In genomic region chr15:88448991-88449461, GRCh38 we compare ENCODE assay signal across 28 cellular contexts.
"Had no signal": no experiment of that assay in that cellular context is flagged by ENCODE, and none has a peak within 500 bp of the region (broad histone marks: within the 10 kb centered on the region; RNA-seq: fewer than 3 reads in every experiment).

No MANE protein-coding gene starts in this region.

- H3K27me3 ChIP-seq: adrenal gland, body of pancreas, foreskin keratinocyte, ovary had no signal

- H3K4me3 ChIP-seq: adrenal gland, body of pancreas, heart right ventricle, left ventricle myocardium inferior, lung, neural progenitor cell, ovary, right lobe of liver, thoracic aorta had no signal

- DNase-seq: activated CD4-positive, alpha-beta T cell treated with anti-CD3 and anti-CD28 coated beads for 4 hours; activated CD4-positive, alpha-beta T cell treated with anti-CD3 and anti-CD28 coated beads, Interleukin-2, amount 50 U/mL, for 4 hours; activated effector memory CD4-positive, alpha-beta T cell treated with anti-CD3 and anti-CD28 coated beads, Interleukin-2, amount 50 U/mL, for 16 hours; activated naive CD4-positive, alpha-beta T cell treated with anti-CD3 and anti-CD28 coated beads for 36 hours; activated naive CD8-positive, alpha-beta T cell treated with anti-CD3 and anti-CD28 coated beads for 36 hours; activated T-cell treated with anti-CD3 and anti-CD28 coated beads, Interleukin-2, amount 50 U/mL, for 1 hour; aorta; body of pancreas; endodermal cell; foreskin keratinocyte; heart right ventricle; kidney glomerular epithelial cell; left ventricle myocardium inferior; mesendoderm; natural killer cell; ovary; right lobe of liver; stimulated activated CD4-positive, alpha-beta T cell treated with anti-CD3 and anti-CD28 coated beads, Interleukin-2, amount 100 ng/mL, for 48 hours; stimulated activated naive CD8-positive, alpha-beta T cell treated with anti-CD3 and anti-CD28 coated beads, Interleukin-15, Interleukin-2, amounts not matched to agents 100 U/mL and 50 U/mL, for 24 hours; T-cell; trophoblast cell had no signal

- H3K27ac Mint-ChIP-seq: activated naive CD4-positive, alpha-beta T cell treated with anti-CD3 and anti-CD28 coated beads for 36 hours; activated naive CD8-positive, alpha-beta T cell treated with anti-CD3 and anti-CD28 coated beads for 36 hours; activated T-helper 1 cell treated with anti-CD3 and anti-CD28 coated beads, Interleukin-12 subunit alpha, Interleukin-12 subunit beta, Interleukin-2, Interleukin-4 antibody, amounts not matched to agents 30 ng/mL and 10 ng/mL and 1 ng/mL, durations not matched to agents 14 hours and 24 hours and 36 hours; endodermal cell; natural killer cell; neural progenitor cell; progenitor cell of endocrine pancreas; T-cell had no signal

- H3K4me2 ChIP-seq: neural progenitor cell had no signal

- H3K4me1 Mint-ChIP-seq: endodermal cell had no signal

- H3K4me1 ChIP-seq: adrenal gland, body of pancreas, foreskin keratinocyte, neural progenitor cell, right lobe of liver had no signal

- H2AFZ ChIP-seq: neural progenitor cell had no signal

- H3K9ac ChIP-seq: neural progenitor cell had no signal

- ATAC-seq: body of pancreas; esophagus mucosa; foreskin keratinocyte; heart right ventricle; natural killer cell; right lobe of liver; stimulated activated naive CD8-positive, alpha-beta T cell treated with anti-CD3 and anti-CD28 coated beads, Interleukin-15, Interleukin-2, amounts not matched to agents 100 U/mL and 50 U/mL, for 24 hours; T-cell had no signal

- H3K9me3 Mint-ChIP-seq: activated naive CD4-positive, alpha-beta T cell treated with anti-CD3 and anti-CD28 coated beads for 36 hours; natural killer cell; neural progenitor cell had no signal

- H3K36me3 Mint-ChIP-seq: activated naive CD8-positive, alpha-beta T cell treated with anti-CD3 and anti-CD28 coated beads for 36 hours; neural progenitor cell; T-cell had no signal

- H3K4me3 Mint-ChIP-seq: activated naive CD4-positive, alpha-beta T cell treated with anti-CD3 and anti-CD28 coated beads for 36 hours; activated naive CD8-positive, alpha-beta T cell treated with anti-CD3 and anti-CD28 coated beads for 36 hours; activated T-helper 1 cell treated with anti-CD3 and anti-CD28 coated beads, Interleukin-12 subunit alpha, Interleukin-12 subunit beta, Interleukin-2, Interleukin-4 antibody, amounts not matched to agents 30 ng/mL and 10 ng/mL and 1 ng/mL, durations not matched to agents 14 hours and 24 hours and 36 hours; endodermal cell; natural killer cell; neural progenitor cell; T-cell had no signal

- H3K27ac ChIP-seq: adrenal gland, body of pancreas, foreskin keratinocyte, heart right ventricle, left ventricle myocardium inferior, neural progenitor cell, ovary, right lobe of liver, thoracic aorta had no signal

- H3K9me3 ChIP-seq: adrenal gland, body of pancreas, ovary, right lobe of liver, thoracic aorta had no signal

- H3K36me3 ChIP-seq: adrenal gland, heart right ventricle, left ventricle myocardium inferior, neural progenitor cell, ovary, right lobe of liver, thoracic aorta had no signal
